In the genomic region with DNA sequence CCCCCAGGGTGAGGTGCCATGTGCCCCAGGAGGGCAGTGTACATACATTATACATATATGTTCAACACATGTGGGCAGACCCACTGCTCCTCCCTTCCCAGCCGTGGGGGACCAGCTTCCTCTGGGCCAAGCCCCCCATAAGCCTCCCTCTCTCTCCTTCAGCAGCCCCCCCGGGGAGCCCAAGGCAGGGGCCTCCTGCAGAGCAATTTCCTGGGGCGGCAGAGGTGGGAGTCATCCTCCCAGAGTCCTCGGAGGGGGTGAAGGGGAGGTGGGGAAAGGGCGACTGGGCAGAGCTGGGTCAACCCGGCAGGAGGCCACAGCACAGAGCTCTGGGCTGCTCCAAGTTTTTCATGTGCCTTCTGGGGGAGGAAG, we compare ENCODE assay signal across 12 cellular contexts.
A peak's percentile ranks its signal among the peaks of the same experiment; 100 is the strongest.
DNase-seq lines count a peak whose midpoint lies in the region; ATAC-seq, FAIRE-seq and TF ChIP-seq lines count a peak whose summit lies in the region.
"Had no signal": no experiment of that assay in that cellular context is flagged by ENCODE, and none has a peak within 500 bp of the region (broad histone marks: within the 10 kb centered on the region; RNA-seq: fewer than 3 reads in every experiment).

No MANE protein-coding gene starts in this region.

- H3K27me3 Mint-ChIP-seq in activated CD8-positive, alpha-beta T cell treated with anti-CD3 and anti-CD28 coated beads, Interleukin-2, amount 10 ng/mL, durations not matched to agents 7 days and 5 days (ENCODE audit: low read depth), result no peaks in the 10 kb centered on the region

- H3K4me3 ChIP-seq in HepG2 (replicated peaks in 1 of 3; ENCODE audit: insufficient read depth in 1 of 3, low read depth in 2 of 3, low read length in 3 of 3), result no peak overlapping the region
- no peak overlapping the region for H3K4me3 ChIP-seq in right lobe of liver
- H3K4me3 ChIP-seq in cardiac muscle cell, result no peak overlapping the region
- no peak overlapping the region for H3K4me3 ChIP-seq in pancreas
- no peak overlapping the region for H3K4me3 ChIP-seq in aorta (ENCODE audit: low read length in 2 of 2)
- H3K4me3 ChIP-seq: GM12878 had no signal

- DNase-seq in HepG2 (ENCODE audit: low spot score), result no peak
- no peak for DNase-seq in right lobe of liver
- peak in 1 of 2 donors; percentile 40 for DNase-seq in cardiac muscle cell (ENCODE audit: low read depth in 1 of 2, low spot score in 1 of 2)
- peak in 1 of 6 donors; percentile 58 for DNase-seq in pancreas
- peak in 1 of 2 donors; percentile 68 for DNase-seq in aorta
- no peak for DNase-seq in activated CD8-positive, alpha-beta T cell treated with anti-CD3 and anti-CD28 coated beads, Interleukin-2, amount 10 ng/mL, durations not matched to agents 7 days and 5 days
- no peak for DNase-seq in NCI-H1694 (lab: John Stamatoyannopoulos, UW)
- no peak for DNase-seq in activated CD4-positive, alpha-beta T cell treated with anti-CD3 and anti-CD28 coated beads, Interleukin-2, amount 50 U/mL, for 4 hours

- in situ Hi-C loops in HepG2 (cut with HindIII; ENCODE audit: extremely low pct_ligation_motif_present, low pct_unique_long_range_greater_than_20kb), result no loop called here

- H3K9ac ChIP-seq in HepG2 (ENCODE audit: insufficient read depth, low read depth, low read length), result no peak overlapping the region

- intact Hi-C loops in HepG2 (cut with micrococcal nuclease; ENCODE audit: unreplicated experiment), result no loop called here
- intact Hi-C loops in right lobe of liver (cut with DNase I), result no loop called here
- intact Hi-C loops in pancreas (cut with DNase I), result no loop called here
- intact Hi-C loops in aorta (cut with DNase I), result loop anchor here (10.0 kb wide), 1 partner anchor 234 kb away; a partner anchor contains a TSS

- H3K27me3 ChIP-seq in HepG2 (ENCODE audit: control insufficient read depth in 1 of 2, insufficient read depth in 2 of 2, low read length in 2 of 2) (peaks cover 0 to 11% of the 10 kb centered on the region in 2 experiments; a peak in 2 of 5 replicates), right lobe of liver (no peaks in the 10 kb centered on the region), cardiac muscle cell (no peaks in the 10 kb centered on the region), pancreas (no peaks in the 10 kb centered on the region), aorta (ENCODE audit: control insufficient read depth in 1 of 2, insufficient read depth in 2 of 2, low read length in 1 of 2) (no peaks in the 10 kb centered on the region)

- no peaks in the 10 kb centered on the region for H3K79me2 ChIP-seq in HepG2 (ENCODE audit: insufficient read depth, low read length)

- TF ChIP-seq CTCF in HepG2 (CRISPR knock-in tag; IDR thresholded peaks at IDR 0.05) (no peak), right lobe of liver (IDR thresholded peaks at IDR 0.05) (no peak), cardiac muscle cell (IDR thresholded peaks at IDR 0.05; ENCODE audit: low read depth, low read length) (no peak), pancreas (IDR thresholded peaks at IDR 0.05) (no peak)

- H3K27ac ChIP-seq in HepG2 (ENCODE audit: extremely low read length, insufficient read depth, low read length), result no peak overlapping the region
- no peak overlapping the region for H3K27ac ChIP-seq in right lobe of liver
- peak overlapping the region; percentile 78 for H3K27ac ChIP-seq in cardiac muscle cell
- H3K27ac ChIP-seq in pancreas, result peak overlapping the region in 2 of 4 donors; percentile 22 to 37
- H3K27ac ChIP-seq in aorta (ENCODE audit: low read depth in 1 of 2, low read length in 2 of 2), result peak overlapping the region; percentile 68 to 86

- no peaks in the 10 kb centered on the region for H3K36me3 Mint-ChIP-seq in activated CD8-positive, alpha-beta T cell treated with anti-CD3 and anti-CD28 coated beads, Interleukin-2, amount 10 ng/mL, durations not matched to agents 7 days and 5 days (ENCODE audit: low read depth)
- H3K36me3 Mint-ChIP-seq: stimulated activated effector memory CD8-positive, alpha-beta T cell treated with anti-CD3 and anti-CD28 coated beads, Interleukin-12 subunit alpha, Interleukin-12 subunit beta, amount 100 ng/mL, for 72 hours had no signal

- no peak for FAIRE-seq in HepG2 (lab: Jason Lieb, UNC)
- no peak for FAIRE-seq in pancreas (lab: Jason Lieb, UNC)
- FAIRE-seq: A204.1, GM12878 had no signal

- TF ChIP-seq EP300 in HepG2 (IDR thresholded peaks at IDR 0.05; ENCODE audit: low read depth in 2 of 2, low read length in 2 of 2) (no peak), HepG2 (CRISPR knock-in tag; IDR thresholded peaks at IDR 0.05; ENCODE audit: borderline replicate concordance) (no peak)

- CTCF ChIA-PET in HepG2 (lab: Yijun Ruan, JAX; ENCODE audit: low intra/inter-chr PET ratio, low total read pairs), result no interaction called here
- CTCF ChIA-PET in activated CD8-positive, alpha-beta T cell treated with anti-CD3 and anti-CD28 coated beads, Interleukin-2, amount 10 ng/mL, durations not matched to agents 7 days and 5 days (lab: Charles Lee), result no interaction called here

- H3K4me1 Mint-ChIP-seq in activated CD8-positive, alpha-beta T cell treated with anti-CD3 and anti-CD28 coated beads, Interleukin-2, amount 10 ng/mL, durations not matched to agents 7 days and 5 days (ENCODE audit: low read depth), result no peaks in the 10 kb centered on the region
- H3K4me1 Mint-ChIP-seq: stimulated activated effector memory CD8-positive, alpha-beta T cell treated with anti-CD3 and anti-CD28 coated beads, Interleukin-12 subunit alpha, Interleukin-12 subunit beta, amount 100 ng/mL, for 72 hours had no signal

- WGBS in HepG2 (ENCODE audit: low lambda C conversion rate), result 25% methylated on average over 5 of the region's 6 CpGs
- no CpG with 5 or more reads among the region's 6 CpGs for whole genome bisulfite sequencing in right lobe of liver (ENCODE audit: insufficient coverage, low coverage, low lambda C conversion rate, missing lambda C conversion rate)
- WGBS in pancreas, 2 donors, result 57 to 69% methylated on average over 6 of the region's 6 CpGs
- 18 to 19% methylated on average over 6 of the region's 6 CpGs for WGBS in aorta, 2 donors

- H2AFZ ChIP-seq in HepG2 (ENCODE audit: low read length), result no peak overlapping the region

- H3K36me3 ChIP-seq in HepG2 (replicated peaks in 1 of 2; ENCODE audit: control insufficient read depth in 1 of 2, insufficient read depth in 2 of 2, low read length in 2 of 2) (no peaks in the 10 kb centered on the region), right lobe of liver (no peaks in the 10 kb centered on the region), cardiac muscle cell (no peaks in the 10 kb centered on the region), pancreas (no peaks in the 10 kb centered on the region), aorta (ENCODE audit: control insufficient read depth in 1 of 2, insufficient read depth in 2 of 2, low read length in 1 of 2) (no peaks in the 10 kb centered on the region)

- no peak overlapping the region for H3K4me3 Mint-ChIP-seq in activated CD8-positive, alpha-beta T cell treated with anti-CD3 and anti-CD28 coated beads, Interleukin-2, amount 10 ng/mL, durations not matched to agents 7 days and 5 days
- H3K4me3 Mint-ChIP-seq: stimulated activated effector memory CD8-positive, alpha-beta T cell treated with anti-CD3 and anti-CD28 coated beads, Interleukin-12 subunit alpha, Interleukin-12 subunit beta, amount 100 ng/mL, for 72 hours had no signal

- TF ChIP-seq POLR2A in HepG2 (IDR thresholded peaks at IDR 0.05; ENCODE audit: insufficient read depth in 1 of 2, low read depth in 2 of 2, low read length in 2 of 2) (no peak), right lobe of liver (IDR thresholded peaks at IDR 0.05) (no peak)

- no peak for TF ChIP-seq RAD21 in HepG2 (CRISPR knock-in tag; IDR thresholded peaks at IDR 0.05)

- BruUV-seq in HepG2 (replicated peaks; lab: Mats Ljungman, UMichigan), result no TSS peak

- H3K9me3 ChIP-seq in HepG2 (ENCODE audit: low read length) (no peaks in the 10 kb centered on the region), right lobe of liver (no peaks in the 10 kb centered on the region), cardiac muscle cell (ENCODE audit: low read depth) (no peaks in the 10 kb centered on the region), pancreas (no peaks in the 10 kb centered on the region), aorta (ENCODE audit: control insufficient read depth, low read length) (no peaks in the 10 kb centered on the region)

- POLR2A ChIA-PET in HepG2 (lab: Yijun Ruan, JAX), result no interaction called here
- POLR2A ChIA-PET in activated CD8-positive, alpha-beta T cell treated with anti-CD3 and anti-CD28 coated beads, Interleukin-2, amount 10 ng/mL, durations not matched to agents 7 days and 5 days (lab: Charles Lee), result no interaction called here

- no peaks in the 10 kb centered on the region for H3K9me3 Mint-ChIP-seq in activated CD8-positive, alpha-beta T cell treated with anti-CD3 and anti-CD28 coated beads, Interleukin-2, amount 10 ng/mL, durations not matched to agents 7 days and 5 days (ENCODE audit: insufficient read depth)
- H3K9me3 Mint-ChIP-seq: stimulated activated effector memory CD8-positive, alpha-beta T cell treated with anti-CD3 and anti-CD28 coated beads, Interleukin-12 subunit alpha, Interleukin-12 subunit beta, amount 100 ng/mL, for 72 hours had no signal

- H4K20me1 ChIP-seq in HepG2 (ENCODE audit: insufficient read depth, low read length), result 0 out of 2 replicates have a peak, but pooled peaks cover 4% of the 10 kb centered on the region

- H3K4me1 ChIP-seq in HepG2 (ENCODE audit: insufficient read depth, low read length) (peaks cover 12% of the 10 kb centered on the region), right lobe of liver (no peaks in the 10 kb centered on the region), cardiac muscle cell (ENCODE audit: low read depth) (peaks cover 23% of the 10 kb centered on the region), pancreas (peaks cover 4 to 12% (median 7%) of the 10 kb centered on the region in 3 donors), aorta (ENCODE audit: control insufficient read depth in 1 of 2, insufficient read depth in 2 of 2, low read length in 2 of 2) (peaks cover 0 to 5% of the 10 kb centered on the region in 2 donors)

- peak; percentile 42 for ATAC-seq in HepG2
- no peak for ATAC-seq in right lobe of liver
- peak in 3 of 4 donors; percentile 29 to 40 (median 30) for ATAC-seq in pancreas
- peak; percentile 50 for ATAC-seq in aorta (ENCODE audit: low FRiP score)
- ATAC-seq in activated CD8-positive, alpha-beta T cell treated with anti-CD3 and anti-CD28 coated beads, Interleukin-2, amount 10 ng/mL, durations not matched to agents 7 days and 5 days, result no peak
- ATAC-seq: GM12878; PC-3; stimulated activated effector memory CD8-positive, alpha-beta T cell treated with anti-CD3 and anti-CD28 coated beads, Interleukin-12 subunit alpha, Interleukin-12 subunit beta, amount 100 ng/mL, for 72 hours had no signal

- no peak overlapping the region for H3K27ac Mint-ChIP-seq in activated CD8-positive, alpha-beta T cell treated with anti-CD3 and anti-CD28 coated beads, Interleukin-2, amount 10 ng/mL, durations not matched to agents 7 days and 5 days
- H3K27ac Mint-ChIP-seq: stimulated activated effector memory CD8-positive, alpha-beta T cell treated with anti-CD3 and anti-CD28 coated beads, Interleukin-12 subunit alpha, Interleukin-12 subunit beta, amount 100 ng/mL, for 72 hours had no signal

- H3K4me2 ChIP-seq in HepG2 (ENCODE audit: low read depth, low read length), result no peak overlapping the region

TF ChIP-seq in HepG2, 621 proteins besides CTCF, POLR2A, EP300 and RAD21 (continues in another document):
- no peak for TF ChIP-seq ZNF616 (CRISPR knock-in tag; IDR thresholded peaks at IDR 0.05; ENCODE audit: low read depth)

Comparison
In these comparisons a context has a peak if more than half of its experiments do, and no peak if none do; other contexts are left out.
1. ATAC-seq: peak in HepG2 (single experiment), pancreas (3 of 4) and aorta (single experiment); none in right lobe of liver (0 of 4) and activated CD8-positive, alpha-beta T cell treated with anti-CD3 and anti-CD28 coated beads, Interleukin-2, amount 10 ng/mL, durations not matched to agents 7 days and 5 days (single experiment).
2. H3K27ac ChIP-seq: peak in cardiac muscle cell (single experiment) and aorta (2 of 2); none in HepG2 (single experiment) and right lobe of liver (0 of 3).
3. intact Hi-C loops: an anchor here in aorta (10.0 kb wide); none called in HepG2, right lobe of liver and pancreas.